23 cellular contexts compared by ENCODE assay signal in the genomic region with DNA sequence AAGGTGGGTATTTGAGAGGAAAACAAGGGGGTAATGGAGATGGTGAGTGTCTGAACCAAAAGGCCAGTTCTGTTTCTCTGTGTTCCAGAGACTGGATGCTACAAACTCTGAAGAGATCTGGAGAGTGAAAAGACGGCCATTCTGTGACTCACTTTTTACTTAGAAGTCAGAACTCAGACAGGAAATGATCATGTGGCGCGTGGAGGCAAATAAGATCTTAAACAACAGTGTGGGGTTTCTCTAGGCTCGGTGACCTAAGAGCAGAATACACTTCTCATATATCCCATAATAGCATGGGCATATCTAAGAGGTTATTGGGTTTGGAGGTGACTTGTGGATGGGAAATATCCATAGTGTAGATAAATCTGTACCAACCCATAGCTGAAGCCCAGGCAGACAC.
DNase-seq lines count a peak whose midpoint lies in the region; ATAC-seq and TF ChIP-seq lines count a peak whose summit lies in the region.
"Had no signal": no experiment of that assay in that cellular context is flagged by ENCODE, and none has a peak within 500 bp of the region (broad histone marks: within the 10 kb centered on the region; RNA-seq: fewer than 3 reads in every experiment).

No MANE protein-coding gene starts in this region.

- H4K8ac ChIP-seq in mesendoderm (ENCODE audit: low read depth, low read length), result no peak overlapping the region

- no CpG with 5 or more reads among the region's 4 CpGs for WGBS in mesendoderm (ENCODE audit: extremely low coverage, insufficient coverage, low lambda C conversion rate)

- H3K4me1 ChIP-seq in mucosa of descending colon (ENCODE audit: low read depth) (no peaks in the 10 kb centered on the region), mesendoderm (ENCODE audit: control insufficient read depth, low read depth, low read length) (no peaks in the 10 kb centered on the region)
- H3K4me1 ChIP-seq: BE2C, BLaER1 had no signal

- H3K9me3 ChIP-seq in mucosa of descending colon, result peaks cover 7% of the 10 kb centered on the region
- H3K9me3 ChIP-seq: BLaER1 had no signal

- no peak for TF ChIP-seq CTCF in choroid plexus epithelial cell (conservative IDR thresholded peaks at IDR 0.05; ENCODE audit: low read depth, low read length)
- no peak for TF ChIP-seq CTCF in mucosa of descending colon (IDR thresholded peaks at IDR 0.05)

- H3K9ac ChIP-seq in mesendoderm (ENCODE audit: low read length), result no peak overlapping the region
- H3K9ac ChIP-seq: BLaER1 had no signal

- H3K4ac ChIP-seq in mesendoderm (ENCODE audit: low read depth, low read length), result no peak overlapping the region

- H3K79me1 ChIP-seq in mesendoderm (ENCODE audit: low read length), result no peaks in the 10 kb centered on the region

- H3K23ac ChIP-seq in mesendoderm (ENCODE audit: low read length), result no peak overlapping the region

- intact Hi-C loops in mucosa of descending colon (cut with DNase I, micrococcal nuclease), result no loop called here

- no peak overlapping the region for H2AK5ac ChIP-seq in mesendoderm (ENCODE audit: low read length)

- H3K18ac ChIP-seq in mesendoderm (ENCODE audit: low read length), result no peak overlapping the region

- H2BK15ac ChIP-seq in mesendoderm (replicated peaks; ENCODE audit: low read depth), result no peak overlapping the region

- H3K4me3 ChIP-seq in Jurkat, Clone E6-1 (ENCODE audit: low read length), result no peak overlapping the region
- H3K4me3 ChIP-seq in choroid plexus epithelial cell (ENCODE audit: low read depth, low read length) (no peak overlapping the region), mucosa of descending colon (no peak overlapping the region), mesendoderm (ENCODE audit: low read length) (no peak overlapping the region)
- H3K4me3 ChIP-seq: BLaER1, GM12878 had no signal

- no peak overlapping the region for H3K4me2 ChIP-seq in mesendoderm (ENCODE audit: low read length)
- H3K4me2 ChIP-seq: BLaER1 had no signal

- no peak overlapping the region for H3K56ac ChIP-seq in mesendoderm (ENCODE audit: low read length)

- H3K36me3 ChIP-seq in mucosa of descending colon (ENCODE audit: low read depth) (no peaks in the 10 kb centered on the region), mesendoderm (ENCODE audit: control insufficient read depth, insufficient read depth, low read length) (no peaks in the 10 kb centered on the region)
- H3K36me3 ChIP-seq: BE2C, BLaER1 had no signal

- no peak overlapping the region for H2BK120ac ChIP-seq in mesendoderm (ENCODE audit: low read depth, low read length)

- no peaks in the 10 kb centered on the region for H3K79me2 ChIP-seq in mesendoderm (ENCODE audit: control insufficient read depth, insufficient read depth, low read length)

- ATAC-seq in mucosa of descending colon (no peak), HG03460 (IDR thresholded peaks at IDR 0.05; ENCODE audit: unreplicated experiment) (no peak)
- ATAC-seq: GM12878 had no signal

- H3K27me3 ChIP-seq in mesendoderm (ENCODE audit: insufficient read depth, low read length, poor library complexity), result no peaks in the 10 kb centered on the region
- H3K27me3 ChIP-seq: BE2C, BLaER1 had no signal

- no peak overlapping the region for H2BK5ac ChIP-seq in mesendoderm (ENCODE audit: low read length)

- no peak overlapping the region for H3K27ac ChIP-seq in mesendoderm (ENCODE audit: low read depth, low read length)
- H3K27ac ChIP-seq: BLaER1 had no signal

- peak; percentile 59 for DNase-seq in Daoy (ENCODE audit: low read depth)
- DNase-seq in Jurkat, Clone E6-1 (ENCODE audit: low read depth, low spot score), result peak; percentile 11
- DNase-seq in choroid plexus epithelial cell (ENCODE audit: low read depth), result peak; percentile 9
- no peak for DNase-seq in mucosa of descending colon
- DNase-seq in mesendoderm, result no peak
- DNase-seq in stimulated activated CD4-positive, alpha-beta T cell treated with anti-CD3 and anti-CD28 coated beads, Interleukin-4, amount 100 ng/mL, for 4 hours, result no peak
- DNase-seq: 8988T; ACHN; BE2C; C1 segment of cervical spinal cord; CD4-positive, alpha-beta memory T cell; CD4-positive, CD25-positive, alpha-beta regulatory T cell; CD8-positive, alpha-beta memory T cell; COR-L47; DMS 273 treated with DMSO at 0.1 percent for 48 hours; DMS153; DMS53; DMS79; EL; GDM1 had no signal

- H4K5ac ChIP-seq in mesendoderm (ENCODE audit: low read length), result no peak overlapping the region

Comparison
In these comparisons a context has a peak if more than half of its experiments do, and no peak if none do; other contexts are left out.
1. DNase-seq: peak in Daoy (single experiment), Jurkat, Clone E6-1 (single experiment) and choroid plexus epithelial cell (single experiment); none in mucosa of descending colon (0 of 3), mesendoderm (single experiment) and stimulated activated CD4-positive, alpha-beta T cell treated with anti-CD3 and anti-CD28 coated beads, Interleukin-4, amount 100 ng/mL, for 4 hours (0 of 2).